In the genomic region with DNA sequence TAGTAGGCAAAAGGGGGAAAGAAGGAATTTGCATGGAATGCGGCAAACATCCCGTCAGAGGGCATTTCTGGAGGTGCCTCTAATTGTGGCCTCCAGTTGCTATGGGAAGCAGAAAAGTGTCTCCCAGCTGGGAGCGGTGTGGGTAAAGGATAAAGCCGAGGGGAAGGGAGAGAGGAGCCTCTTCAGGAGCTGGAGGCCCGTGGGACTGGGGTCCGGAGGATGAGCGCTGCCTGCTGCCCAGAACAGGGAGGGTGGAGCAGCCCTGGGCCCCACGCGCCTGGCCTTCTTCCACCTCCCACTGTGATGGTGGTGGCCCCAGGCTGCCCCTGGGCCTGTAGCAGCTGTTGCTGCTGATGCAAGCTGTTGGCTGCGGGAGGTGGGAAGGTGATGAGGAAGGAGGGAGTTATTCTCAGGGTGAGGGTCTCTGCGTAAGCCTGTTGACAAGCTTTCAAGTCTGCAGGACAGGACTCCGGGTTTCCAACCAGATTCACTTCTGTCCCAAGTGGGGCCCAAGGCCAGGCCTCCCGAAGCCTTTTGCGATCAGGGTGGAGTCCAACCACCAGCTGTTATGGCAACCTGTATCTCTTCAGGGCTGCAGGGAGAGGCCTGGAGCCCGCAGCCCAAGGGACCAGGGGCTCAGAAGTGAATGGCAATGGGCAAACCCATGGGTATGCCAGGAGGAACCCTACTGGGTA, we compare ENCODE assay signal across 18 cellular contexts. TPM values are rescaled to one million over a fixed set of nuclear protein-coding genes. Genes with fewer than 3 reads are reported as not detected.
DNase-seq lines count a peak whose midpoint lies in the region; ATAC-seq and TF ChIP-seq lines count a peak whose summit lies in the region.
"Had no signal": no experiment of that assay in that cellular context is flagged by ENCODE, and none has a peak within 500 bp of the region (broad histone marks: within the 10 kb centered on the region; RNA-seq: fewer than 3 reads in every experiment).

No MANE protein-coding gene starts in this region.

- no peaks in the 10 kb centered on the region for H3K36me3 ChIP-seq in Peyer's patch
- H3K36me3 ChIP-seq in muscle layer of colon (ENCODE audit: insufficient read depth, low read length), result no peaks in the 10 kb centered on the region
- H3K36me3 ChIP-seq: right lobe of liver, tibial nerve had no signal

- ATAC-seq in HG02938 (IDR thresholded peaks at IDR 0.05; ENCODE audit: unreplicated experiment), result no peak
- ATAC-seq in GM21723 (IDR thresholded peaks at IDR 0.05; ENCODE audit: unreplicated experiment), result no peak

- DNase-seq in D341Med (ENCODE audit: low spot score) (peak; percentile 20), Peyer's patch (peak in 1 of 3 donors; percentile 40), cardiac septum (ENCODE audit: low spot score) (peak; percentile 71)
- DNase-seq in activated CD4-positive, CD25-positive, alpha-beta regulatory T cell (lab: John Stamatoyannopoulos, UW), result no peak
- DNase-seq in stimulated activated CD4-positive, alpha-beta T cell treated with anti-CD3 and anti-CD28 coated beads, Interleukin-4, amount 100 ng/mL, for 4 hours, result no peak
- DNase-seq: ACHN; activated naive CD4-positive, alpha-beta T cell treated with anti-CD3 and anti-CD28 coated beads, Interleukin-2, amount 50 U/mL, for 16 hours; caudate nucleus; CD4-positive, alpha-beta T cell; KG1; NCI-H1436 treated with DMSO at 0.1 percent for 48 hours; stimulated activated CD4-positive, alpha-beta T cell treated with anti-CD3 and anti-CD28 coated beads, Interleukin-4, amount 100 ng/mL, for 1 hour had no signal

- peak overlapping the region; percentile 22 to 38 (median 30) for H3K27ac ChIP-seq in Peyer's patch
- H3K27ac ChIP-seq in muscle layer of colon (ENCODE audit: low read depth, low read length), result peak overlapping the region; percentile 44
- H3K27ac ChIP-seq: right lobe of liver, VCaP had no signal

- no peak overlapping the region for H3K9ac ChIP-seq in muscle layer of colon (ENCODE audit: low read length)

- no peak for TF ChIP-seq CTCF in Peyer's patch (IDR thresholded peaks at IDR 0.05)

- H3K27me3 ChIP-seq in Peyer's patch (no peaks in the 10 kb centered on the region), muscle layer of colon (ENCODE audit: control insufficient read depth in 1 of 2, insufficient read depth in 2 of 2, low read length in 2 of 2) (no peaks in the 10 kb centered on the region)
- H3K27me3 ChIP-seq: right lobe of liver, tibial nerve had no signal

- no peak for TF ChIP-seq POLR2A in Peyer's patch (IDR thresholded peaks at IDR 0.05)

- H3K4me3 ChIP-seq in Peyer's patch (no peak overlapping the region), muscle layer of colon (ENCODE audit: low read depth in 1 of 2, low read length in 2 of 2) (no peak overlapping the region)
- H3K4me3 ChIP-seq: right lobe of liver, tibial nerve had no signal

- intact Hi-C loops in cardiac septum (cut with DNase I), result no loop called here

- H3K9me3 ChIP-seq in Peyer's patch (no peaks in the 10 kb centered on the region), muscle layer of colon (ENCODE audit: low read length) (no peaks in the 10 kb centered on the region)
- H3K9me3 ChIP-seq: right lobe of liver, tibial nerve had no signal

- H3K4me1 ChIP-seq in Peyer's patch (peaks cover 0 to 16% (median 1%) of the 10 kb centered on the region in 4 donors), muscle layer of colon (ENCODE audit: insufficient read depth, low read length) (peaks cover 5% of the 10 kb centered on the region)
- H3K4me1 ChIP-seq: right lobe of liver had no signal

RNA-seq across cellular contexts. Expression of a gene that starts 19.1 kb away (rescaled TPM):
- total RNA-seq in Peyer's patch (10 to 100 TPM in 2 of 4 donors, 1 to 10 TPM in 2; 7.3 to 28.1 (median 10.8) TPM), cardiac septum (9.4 TPM)

RNA-seq across cellular contexts. Expression of a gene that starts 28.2 kb away (rescaled TPM):
- total RNA-seq in Peyer's patch (10 to 100 TPM; 32.3 to 38.6 (median 34.7) TPM), cardiac septum (36.4 TPM)

RNA-seq across cellular contexts. Expression of a gene that starts 51.5 kb away (rescaled TPM):
- total RNA-seq in Peyer's patch, result 10 to 100 TPM in 1 of 4 donors, 1 to 10 TPM in 3; 4.2 to 12.7 (median 6.7) TPM
- 19.8 TPM for total RNA-seq in cardiac septum

Comparison
In these comparisons a context has a peak if more than half of its experiments do, and no peak if none do; other contexts are left out.
1. DNase-seq: peak in D341Med (single experiment) and cardiac septum (single experiment); none in activated CD4-positive, CD25-positive, alpha-beta regulatory T cell (0 of 4) and stimulated activated CD4-positive, alpha-beta T cell treated with anti-CD3 and anti-CD28 coated beads, Interleukin-4, amount 100 ng/mL, for 4 hours (0 of 2).